Comparison of ENCODE assay signal across 18 cellular contexts in the genomic region with DNA sequence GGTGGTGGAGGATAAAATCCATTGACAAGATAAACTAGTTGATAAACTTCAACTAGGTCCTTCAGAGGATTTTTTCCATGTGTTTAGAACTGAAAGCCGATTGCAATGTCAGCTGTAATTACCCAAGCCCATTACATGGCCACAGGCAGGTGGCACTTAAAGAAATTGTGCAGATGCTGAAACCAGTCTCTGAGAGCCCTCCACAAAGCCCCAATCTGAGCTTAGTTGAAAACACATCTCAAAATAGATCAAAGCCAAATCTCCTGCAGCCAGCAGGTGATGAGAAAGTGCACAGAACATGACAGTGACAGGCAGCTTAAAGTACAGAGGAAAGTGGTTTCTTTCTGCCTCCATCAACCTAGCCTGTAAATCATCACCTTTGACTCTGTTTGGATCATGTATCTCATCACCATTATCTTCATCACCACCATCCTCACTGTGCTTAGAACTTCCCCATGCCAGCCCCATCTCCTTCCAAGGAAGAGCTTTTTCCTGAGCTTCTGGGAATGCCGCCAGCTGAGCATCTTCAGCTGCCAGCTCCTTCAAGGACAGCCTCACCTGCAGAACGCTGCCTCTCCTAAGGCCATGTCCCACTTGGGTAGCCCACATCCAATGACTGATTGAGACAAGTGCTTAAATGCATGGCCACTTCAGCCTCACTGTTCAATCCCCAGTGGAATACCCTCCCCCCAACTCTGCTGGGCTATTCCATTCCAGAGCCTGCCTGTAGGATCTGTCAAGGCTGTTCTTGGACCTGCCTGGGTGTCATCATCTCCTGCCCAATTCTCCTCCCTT.
"Had no signal": no experiment of that assay in that cellular context is flagged by ENCODE, and none has a peak within 500 bp of the region (broad histone marks: within the 10 kb centered on the region; RNA-seq: fewer than 3 reads in every experiment).

No MANE protein-coding gene starts in this region.

- H3K27ac ChIP-seq: dorsolateral prefrontal cortex, epithelial cell of prostate, neural progenitor cell, prostate gland, right atrium auricular region, thyroid gland had no signal

- H3K27me3 ChIP-seq: dorsolateral prefrontal cortex, neural progenitor cell, right atrium auricular region, thyroid gland had no signal

- H3K9ac ChIP-seq: neural progenitor cell had no signal

- H3K4me2 ChIP-seq: neural progenitor cell had no signal

- H3K9me3 ChIP-seq: prostate gland, right atrium auricular region, thyroid gland had no signal

- H3K4me1 ChIP-seq: neural progenitor cell, prostate gland, right atrium auricular region, thyroid gland had no signal

- DNase-seq: activated CD4-positive, alpha-beta T cell treated with anti-CD3 and anti-CD28 coated beads, Interleukin-2, amount 50 U/mL, for 48 hours; activated gamma-delta T cell treated with Interleukin-2 at 50 U/mL for 16 hours; activated naive CD8-positive, alpha-beta T cell treated with anti-CD3 and anti-CD28 coated beads for 36 hours; activated T-cell treated with anti-CD3 and anti-CD28 coated beads for 4 hours; amniotic stem cell; dorsolateral prefrontal cortex; endodermal cell; foreskin fibroblast; naive B cell; stimulated activated CD4-positive, alpha-beta T cell treated with anti-CD3 and anti-CD28 coated beads, Interleukin-12 subunit alpha, Interleukin-12 subunit beta, amount 100 ng/mL, for 4 hours; stimulated activated CD4-positive, alpha-beta T cell treated with anti-CD3 and anti-CD28 coated beads, Interleukin-1b, Interleukin-23, amount 100 ng/mL, for 48 hours; stimulated activated CD8-positive, alpha-beta memory T cell treated with anti-CD3 and anti-CD28 coated beads, Interleukin-4, amount 100 ng/mL, for 48 hours; stimulated activated naive CD4-positive, alpha-beta T cell treated with Interleukin-2 at 50 U/mL for 16 hours; thyroid gland had no signal

- H3K36me3 ChIP-seq: neural progenitor cell, prostate gland, right atrium auricular region, thyroid gland had no signal

- H3K4me3 ChIP-seq: dorsolateral prefrontal cortex, neural progenitor cell, prostate gland, right atrium auricular region, thyroid gland had no signal

- H2AFZ ChIP-seq: neural progenitor cell had no signal
